Comparison of ENCODE assay signal across 8 cellular contexts in genomic region chr1:159889821-159890252, GRCh38. TPM values are rescaled to one million over a fixed set of nuclear protein-coding genes. Genes with fewer than 3 reads are reported as not detected.
DNase-seq lines count a peak whose midpoint lies in the region; TF ChIP-seq lines count a peak whose summit lies in the region.

No MANE protein-coding gene starts in this region.

- no peaks in the 10 kb centered on the region for H3K79me1 ChIP-seq in mesenchymal stem cell (replicated peaks; ENCODE audit: low read length, poor library complexity, severe bottlenecking)

- peak overlapping the region in 1 of 2 experiments; percentile 45 for H3K14ac ChIP-seq in mesenchymal stem cell (ENCODE audit: low read length in 2 of 2)

- H4K20me1 ChIP-seq in MM.1S (ENCODE audit: insufficient read depth, low read length): no peaks in the 10 kb centered on the region

- peak overlapping the region; percentile 92 for H2AK5ac ChIP-seq in mesenchymal stem cell (ENCODE audit: low read length, severe bottlenecking)

- peak overlapping the region; percentile 97 for H4K91ac ChIP-seq in mesenchymal stem cell (ENCODE audit: low read length)

- H3K4me2 ChIP-seq in MM.1S (ENCODE audit: low read depth, low read length) (peak overlapping the region; percentile 45), mesenchymal stem cell (ENCODE audit: low read length, poor library complexity, severe bottlenecking) (no peak overlapping the region)

- H3K9me2 ChIP-seq in MM.1S (replicated peaks; ENCODE audit: insufficient read depth, low read length): no peaks in the 10 kb centered on the region

- peak overlapping the region; percentile 55 to 96 for H2BK12ac ChIP-seq in mesenchymal stem cell (ENCODE audit: low read length in 2 of 2)

- H2BK5ac ChIP-seq in mesenchymal stem cell (ENCODE audit: low read depth, low read length, poor library complexity, severe bottlenecking): no peak overlapping the region

- H3K27ac Mint-ChIP-seq in activated naive CD8-positive, alpha-beta T cell: peak overlapping the region; percentile 5
- no peak overlapping the region for H3K27ac Mint-ChIP-seq in activated naive CD8-positive, alpha-beta T cell treated with anti-CD3 and anti-CD28 coated beads for 36 hours
- H3K27ac Mint-ChIP-seq in MCF 10A (ENCODE audit: low read depth, unreplicated experiment) (peak overlapping the region; percentile 44), progenitor cell of endocrine pancreas (no peak overlapping the region)

- no peak for DNase-seq in activated naive CD8-positive, alpha-beta T cell treated with anti-CD3 and anti-CD28 coated beads for 36 hours
- DNase-seq in HFF-Myc (ENCODE audit: extremely low read depth, low read depth): peak; percentile 98
- peak; percentile 86 for DNase-seq in MM.1S
- DNase-seq in MCF 10A (ENCODE audit: unreplicated experiment): peak; percentile 96
- DNase-seq in mesenchymal stem cell: peak; percentile 94
- DNase-seq in progenitor cell of endocrine pancreas (ENCODE audit: low spot score, unreplicated experiment): no peak
- DNase-seq in NCI-H2029 (lab: John Stamatoyannopoulos, UW): no peak

- H3K36me3 Mint-ChIP-seq in activated naive CD8-positive, alpha-beta T cell: no peaks in the 10 kb centered on the region
- no peaks in the 10 kb centered on the region for H3K36me3 Mint-ChIP-seq in activated naive CD8-positive, alpha-beta T cell treated with anti-CD3 and anti-CD28 coated beads for 36 hours
- H3K36me3 Mint-ChIP-seq in MCF 10A (ENCODE audit: insufficient read depth, unreplicated experiment) (no peaks in the 10 kb centered on the region), progenitor cell of endocrine pancreas (ENCODE audit: insufficient read depth) (no peaks in the 10 kb centered on the region)

- peak overlapping the region; percentile 86 to 90 for H3K18ac ChIP-seq in mesenchymal stem cell (ENCODE audit: low read depth in 1 of 2, low read length in 2 of 2)

- intact Hi-C loops in MCF 10A (cut with micrococcal nuclease): no loop called here

- H3K9ac ChIP-seq in MM.1S (ENCODE audit: low read length) (peak overlapping the region; percentile 7; the same call in 1 of the 2 replicates), mesenchymal stem cell (ENCODE audit: low read length) (peak overlapping the region; percentile 64)

- no peak overlapping the region for H3K23ac ChIP-seq in mesenchymal stem cell (ENCODE audit: low read length in 2 of 2)

- POLR2A ChIA-PET in MCF 10A (lab: Yijun Ruan, JAX): interaction anchor here (1.0 to 7.0 kb wide), 11 partner anchors 9 to 112 kb away, joined by 3 to 57 read pairs (median 5); partner anchors contain the start of gene DUSP23

- no peaks in the 10 kb centered on the region for H3K27me3 ChIP-seq in MM.1S (replicated peaks; ENCODE audit: insufficient read depth, low read length)
- H3K27me3 ChIP-seq in mesenchymal stem cell (ENCODE audit: control insufficient read depth in 1 of 2, insufficient read depth in 1 of 2, low read length in 2 of 2): no peaks in the 10 kb centered on the region

- peak overlapping the region; percentile 86 for H2BK120ac ChIP-seq in mesenchymal stem cell (ENCODE audit: low read depth, low read length)

- H3K4ac ChIP-seq in mesenchymal stem cell (ENCODE audit: low read depth in 1 of 2, low read length in 2 of 2): peak overlapping the region; percentile 69 to 98

- H3K9me3 ChIP-seq in MM.1S (replicated peaks; ENCODE audit: insufficient read depth, low read length) (no peaks in the 10 kb centered on the region), mesenchymal stem cell (ENCODE audit: control insufficient read depth, low read length) (no peaks in the 10 kb centered on the region)

- H3K4me1 ChIP-seq in MM.1S (ENCODE audit: low read length) (peaks cover 44% of the 10 kb centered on the region), mesenchymal stem cell (ENCODE audit: control insufficient read depth, insufficient read depth, low read depth, low read length) (peaks cover 4% of the 10 kb centered on the region)

- no peaks in the 10 kb centered on the region for H3K79me2 ChIP-seq in MM.1S (ENCODE audit: low read length)

- H3K9me3 Mint-ChIP-seq in activated naive CD8-positive, alpha-beta T cell (ENCODE audit: low read depth): no peaks in the 10 kb centered on the region
- no peaks in the 10 kb centered on the region for H3K9me3 Mint-ChIP-seq in activated naive CD8-positive, alpha-beta T cell treated with anti-CD3 and anti-CD28 coated beads for 36 hours
- no peaks in the 10 kb centered on the region for H3K9me3 Mint-ChIP-seq in MCF 10A (ENCODE audit: unreplicated experiment)
- H3K9me3 Mint-ChIP-seq in progenitor cell of endocrine pancreas (ENCODE audit: low read depth): no peaks in the 10 kb centered on the region

- H3K36me3 ChIP-seq in MM.1S (replicated peaks; ENCODE audit: insufficient read depth, low read length) (no peaks in the 10 kb centered on the region), mesenchymal stem cell (ENCODE audit: control insufficient read depth in 1 of 2, insufficient read depth in 2 of 2, low read depth in 1 of 2, low read length in 2 of 2) (no peaks in the 10 kb centered on the region)

- H3K27me3 Mint-ChIP-seq in activated naive CD8-positive, alpha-beta T cell: no peaks in the 10 kb centered on the region
- H3K27me3 Mint-ChIP-seq in activated naive CD8-positive, alpha-beta T cell treated with anti-CD3 and anti-CD28 coated beads for 36 hours: no peaks in the 10 kb centered on the region
- H3K27me3 Mint-ChIP-seq in MCF 10A (ENCODE audit: insufficient read depth, unreplicated experiment) (no peaks in the 10 kb centered on the region), progenitor cell of endocrine pancreas (peaks cover 36% of the 10 kb centered on the region)

- H3F3A ChIP-seq in MM.1S (ENCODE audit: insufficient read depth, low read length): peaks cover 13% of the 10 kb centered on the region

- peak overlapping the region; percentile 62 for H3K27ac ChIP-seq in MM.1S (ENCODE audit: low read length)
- peak overlapping the region; percentile 43 for H3K27ac ChIP-seq in mesenchymal stem cell (ENCODE audit: low read length, poor library complexity, severe bottlenecking)

- TF ChIP-seq CTCF in HFF-Myc (IDR thresholded peaks at IDR 0.05; ENCODE audit: low read depth, low read length, missing control alignments) (no peak), MM.1S (IDR thresholded peaks at IDR 0.05; ENCODE audit: low read length) (no peak), MCF 10A (IDR thresholded peaks at IDR 0.05; ENCODE audit: unreplicated experiment) (no peak), progenitor cell of endocrine pancreas (IDR thresholded peaks at IDR 0.05; ENCODE audit: unreplicated experiment) (no peak)

- BruUV-seq in MCF 10A (replicated peaks; lab: Mats Ljungman, UMichigan): no TSS peak

- H2BK15ac ChIP-seq in mesenchymal stem cell (ENCODE audit: low read depth, poor library complexity, severe bottlenecking): peak overlapping the region; percentile 92

- CTCF ChIA-PET in MCF 10A (lab: Yijun Ruan, JAX): interaction anchor here (0.6 to 15.0 kb wide), 40 partner anchors 8 to 924 kb away, joined by 3 to 1396 read pairs (median 10); partner anchors contain the start of genes DUSP23, FCRL6, IGSF9 and SLAMF8

- peak overlapping the region; percentile 29 for H2AFZ ChIP-seq in MM.1S (ENCODE audit: low read length)
- no peak overlapping the region for H2AFZ ChIP-seq in mesenchymal stem cell (ENCODE audit: low read depth, low read length)

- H4K8ac ChIP-seq in mesenchymal stem cell (ENCODE audit: low read length): peak overlapping the region; percentile 93

- no peak overlapping the region for H3K4me3 Mint-ChIP-seq in activated naive CD8-positive, alpha-beta T cell
- no peak overlapping the region for H3K4me3 Mint-ChIP-seq in activated naive CD8-positive, alpha-beta T cell treated with anti-CD3 and anti-CD28 coated beads for 36 hours
- H3K4me3 Mint-ChIP-seq in MCF 10A (ENCODE audit: unreplicated experiment) (no peak overlapping the region), progenitor cell of endocrine pancreas (ENCODE audit: low read depth) (no peak overlapping the region)

- H3K4me3 ChIP-seq in HFF-Myc (replicated peaks; ENCODE audit: low read depth, low read length): peak overlapping the region; percentile 26
- H3K4me3 ChIP-seq in MM.1S (ENCODE audit: low read length): peak overlapping the region; percentile 2; the same call in 1 of the 2 replicates
- peak overlapping the region in 1 of 2 experiments; percentile 44 for H3K4me3 ChIP-seq in mesenchymal stem cell (ENCODE audit: insufficient read depth in 1 of 2, low read depth in 1 of 2, low read length in 2 of 2)

- peaks cover 8% of the 10 kb centered on the region for H3K4me1 Mint-ChIP-seq in activated naive CD8-positive, alpha-beta T cell (ENCODE audit: low read depth)
- peaks cover 17% of the 10 kb centered on the region for H3K4me1 Mint-ChIP-seq in activated naive CD8-positive, alpha-beta T cell treated with anti-CD3 and anti-CD28 coated beads for 36 hours
- H3K4me1 Mint-ChIP-seq in MCF 10A (ENCODE audit: insufficient read depth, unreplicated experiment) (peaks cover 19% of the 10 kb centered on the region), progenitor cell of endocrine pancreas (ENCODE audit: low read depth) (no peaks in the 10 kb centered on the region)

- 16% methylated on average over 1 of the region's 2 CpGs for WGBS in mesenchymal stem cell

RNA-seq across cellular contexts. Expression of gene CFAP45, which starts 10.1 kb away (rescaled TPM):
- total RNA-seq in activated naive CD8-positive, alpha-beta T cell treated with anti-CD3 and anti-CD28 coated beads for 36 hours: under 1 TPM; 0.78 to 0.80 TPM
- 0.32 and 0.40 TPM in 2 replicates for total RNA-seq in MCF 10A (2022)
- 0.86 TPM for polyA plus RNA-seq in mesenchymal stem cell (2013, experiment 1 of 2)
- polyA plus RNA-seq in mesenchymal stem cell (2013, experiment 2 of 2): 0.71 TPM
- 0.74 and 1.0 TPM in 2 replicates for total RNA-seq in progenitor cell of endocrine pancreas

RNA-seq across cellular contexts. Expression of gene VSIG8, which starts 27.4 kb away (rescaled TPM):
- not detected for total RNA-seq in activated naive CD8-positive, alpha-beta T cell treated with anti-CD3 and anti-CD28 coated beads for 36 hours
- not detected in 2 replicates for total RNA-seq in MCF 10A (2022)
- polyA plus RNA-seq in mesenchymal stem cell (2013, experiment 1 of 2): not detected
- polyA plus RNA-seq in mesenchymal stem cell (2013, experiment 2 of 2): not detected
- 0.20 TPM in 1 of 2 replicates, not detected in the other for total RNA-seq in progenitor cell of endocrine pancreas

RNA-seq across cellular contexts. Expression of gene TAGLN2, which starts 35.5 kb away (rescaled TPM):
- 100 to 1,000 TPM; 463 to 489 TPM for total RNA-seq in activated naive CD8-positive, alpha-beta T cell treated with anti-CD3 and anti-CD28 coated beads for 36 hours
- 464 and 483 TPM in 2 replicates for total RNA-seq in MCF 10A (2022)
- polyA plus RNA-seq in mesenchymal stem cell (2013, experiment 1 of 2): 328 TPM
- 330 TPM for polyA plus RNA-seq in mesenchymal stem cell (2013, experiment 2 of 2)
- 153 and 159 TPM in 2 replicates for total RNA-seq in progenitor cell of endocrine pancreas

RNA-seq across cellular contexts. Expression of gene IGSF9, which starts 55.6 kb away (rescaled TPM):
- under 1 TPM in 1 of 2 experiments, not detected in 1; 0.08 TPM for total RNA-seq in activated naive CD8-positive, alpha-beta T cell treated with anti-CD3 and anti-CD28 coated beads for 36 hours
- 0.25 and 0.44 TPM in 2 replicates for total RNA-seq in MCF 10A (2022)
- 0.03 TPM for polyA plus RNA-seq in mesenchymal stem cell (2013, experiment 1 of 2)
- 0.03 TPM for polyA plus RNA-seq in mesenchymal stem cell (2013, experiment 2 of 2)
- 68.2 and 68.6 TPM in 2 replicates for total RNA-seq in progenitor cell of endocrine pancreas

Comparison
In these comparisons a context has a peak if more than half of its experiments do, and no peak if none do; other contexts are left out.
1. H3K27ac Mint-ChIP-seq: peak in activated naive CD8-positive, alpha-beta T cell (single experiment) and MCF 10A (single experiment); none in activated naive CD8-positive, alpha-beta T cell treated with anti-CD3 and anti-CD28 coated beads for 36 hours (single experiment) and progenitor cell of endocrine pancreas (single experiment).
2. DNase-seq: peak in HFF-Myc (single experiment), MM.1S (single experiment), MCF 10A (single experiment) and mesenchymal stem cell (single experiment); none in activated naive CD8-positive, alpha-beta T cell treated with anti-CD3 and anti-CD28 coated beads for 36 hours (single experiment), progenitor cell of endocrine pancreas (single experiment) and NCI-H2029 (single experiment).